20 cellular contexts compared by ENCODE assay signal in genomic region chr2:105634198-105634597, GRCh38.
DNase-seq lines count a peak whose midpoint lies in the region; ATAC-seq, FAIRE-seq and TF ChIP-seq lines count a peak whose summit lies in the region.
"Had no signal": no experiment of that assay in that cellular context is flagged by ENCODE, and none has a peak within 500 bp of the region (broad histone marks: within the 10 kb centered on the region; RNA-seq: fewer than 3 reads in every experiment).

No MANE protein-coding gene starts in this region.

- H3K9me1 ChIP-seq in K562 (ENCODE audit: control insufficient read depth, insufficient read depth, low read length): no peaks in the 10 kb centered on the region

- TF ChIP-seq POLR2A in A549 (IDR thresholded peaks at IDR 0.05; ENCODE audit: low read length): no peak
- TF ChIP-seq POLR2A in K562 (conservative IDR thresholded peaks at IDR 0.05): no peak
- no peak for TF ChIP-seq POLR2A in tibial nerve (IDR thresholded peaks at IDR 0.05)
- TF ChIP-seq POLR2A in ovary (IDR thresholded peaks at IDR 0.05): no peak

- no peaks in the 10 kb centered on the region for H3K9me3 Mint-ChIP-seq in HFFc6
- H3K9me3 Mint-ChIP-seq: CD8-positive, alpha-beta memory T cell had no signal

- H3K27ac ChIP-seq in A549: no peak overlapping the region
- H3K27ac ChIP-seq in K562 (ENCODE audit: extremely low read depth, low read depth, low read length): no peak overlapping the region
- H3K27ac ChIP-seq in psoas muscle: no peak overlapping the region
- H3K27ac ChIP-seq in tibial nerve: no peak overlapping the region
- no peak overlapping the region for H3K27ac ChIP-seq in ovary
- H3K27ac ChIP-seq: BLaER1 treated with 17β-estradiol and CSF1 and Interleukin-3, amounts not matched to agents 10 nM and 100 nM; RWPE1 had no signal

- H2AFZ ChIP-seq in K562 (ENCODE audit: low read depth, low read length): peak overlapping the region; percentile 25

- no peaks in the 10 kb centered on the region for H3K36me3 Mint-ChIP-seq in HFFc6 (ENCODE audit: low read depth)
- H3K36me3 Mint-ChIP-seq: CD8-positive, alpha-beta memory T cell had no signal

- H3K9ac ChIP-seq in K562 (ENCODE audit: insufficient read depth in 1 of 2, low read depth in 2 of 2, low read length in 2 of 2): no peak overlapping the region
- H3K9ac ChIP-seq: BLaER1 treated with 17β-estradiol and CSF1 and Interleukin-3, amounts not matched to agents 10 nM and 100 nM had no signal

- H3K4me3 Mint-ChIP-seq in HFFc6: no peak overlapping the region
- H3K4me3 Mint-ChIP-seq: CD8-positive, alpha-beta memory T cell had no signal

- H3K4me3 ChIP-seq in A549 (no peak overlapping the region), K562 (no peak overlapping the region), psoas muscle (no peak overlapping the region), tibial nerve (no peak overlapping the region), ovary (no peak overlapping the region)
- H3K4me3 ChIP-seq: BLaER1 treated with 17β-estradiol and CSF1 and Interleukin-3, amounts not matched to agents 10 nM and 100 nM had no signal

- H3K4me1 ChIP-seq in A549 (no peaks in the 10 kb centered on the region), K562 (replicated peaks in 1 of 2; ENCODE audit: control insufficient read depth in 2 of 2, insufficient read depth in 2 of 2, low read length in 2 of 2) (no peaks in the 10 kb centered on the region; a peak in 2 of 5 replicates), psoas muscle (no peaks in the 10 kb centered on the region), tibial nerve (peaks cover 0 to 13% (median 5%) of the 10 kb centered on the region in 4 donors), ovary (ENCODE audit: insufficient read depth) (no peaks in the 10 kb centered on the region)

- ATAC-seq in A549: peak; percentile 63 to 79; a peak in 4 of 6 replicates
- peak; percentile 86 for ATAC-seq in K562
- no peak for ATAC-seq in psoas muscle

- BruUV-seq in K562 (replicated peaks; lab: Mats Ljungman, UMichigan): no TSS peak

- TF ChIP-seq RAD21 in A549 (conservative IDR thresholded peaks at IDR 0.05 in 1 of 2, IDR thresholded peaks at IDR 0.05 in 1 of 2): no peak
- TF ChIP-seq RAD21 in K562 (CRISPR knock-in tag; conservative IDR thresholded peaks at IDR 0.05 in 1 of 2, IDR thresholded peaks at IDR 0.05 in 1 of 2): peak in 1 of 2 experiments; percentile 17; a peak in 1 of 4 replicates

- H3K4me2 ChIP-seq in A549: no peak overlapping the region
- no peak overlapping the region for H3K4me2 ChIP-seq in K562 (ENCODE audit: insufficient read depth, low read length)
- H3K4me2 ChIP-seq: BLaER1 treated with 17β-estradiol and CSF1 and Interleukin-3, amounts not matched to agents 10 nM and 100 nM had no signal

- H3K79me2 ChIP-seq in K562 (ENCODE audit: control insufficient read depth, insufficient read depth, low read length): no peaks in the 10 kb centered on the region

- H3K9me3 ChIP-seq in A549: no peaks in the 10 kb centered on the region
- H3K9me3 ChIP-seq in K562 (replicated peaks; ENCODE audit: control insufficient read depth, insufficient read depth, low read depth, low read length): no peaks in the 10 kb centered on the region
- H3K9me3 ChIP-seq in psoas muscle: no peaks in the 10 kb centered on the region
- no peaks in the 10 kb centered on the region for H3K9me3 ChIP-seq in tibial nerve
- no peaks in the 10 kb centered on the region for H3K9me3 ChIP-seq in ovary

- POLR2A ChIA-PET in A549 (lab: Yijun Ruan, JAX): no interaction called here
- POLR2A ChIA-PET in K562 (lab: Yijun Ruan, JAX): no interaction called here

- intact Hi-C loops in K562 (cut with micrococcal nuclease) (loop anchor here (5.0 kb wide), 1 partner anchor 57 kb away; no protein-coding TSS in a partner anchor), psoas muscle (cut with DNase I) (no loop called here), ovary (cut with DNase I) (no loop called here)

- 15% methylated on average over 7 of the region's 7 CpGs for WGBS in A549 (ENCODE audit: missing lambda C conversion rate)
- WGBS in K562 (ENCODE audit: insufficient coverage, low coverage, missing lambda C conversion rate): 6% methylated on average over 7 of the region's 7 CpGs
- WGBS in psoas muscle, 3 donors: 32 to 64% (median 43%) methylated on average over 7 of the region's 7 CpGs
- WGBS in tibial nerve, 2 donors: 51 to 61% methylated on average over 7 of the region's 7 CpGs
- WGBS in ovary, 3 donors: 35 to 58% (median 44%) methylated on average over 7 of the region's 7 CpGs

- no peak for TF ChIP-seq CTCF in A549 (IDR thresholded peaks at IDR 0.05)
- TF ChIP-seq CTCF in HFFc6 (IDR thresholded peaks at IDR 0.05): 0 out of 2 replicates have a peak, but pooled peaks have one; percentile 22
- peak in 2 of 3 experiments; percentile 25 to 36; a peak in 2 of 6 replicates for TF ChIP-seq CTCF in K562 (IDR thresholded peaks at IDR 0.05 in 2 of 3, conservative IDR thresholded peaks at IDR 0.05 in 1 of 3; ENCODE audit: insufficient read depth in 2 of 3, low read depth in 1 of 3, low read length in 3 of 3)
- TF ChIP-seq CTCF in psoas muscle (IDR thresholded peaks at IDR 0.05): no peak
- no peak for TF ChIP-seq CTCF in tibial nerve (IDR thresholded peaks at IDR 0.05)
- TF ChIP-seq CTCF in ovary (IDR thresholded peaks at IDR 0.05): no peak

- no peaks in the 10 kb centered on the region for H3K27me3 ChIP-seq in K562 (ENCODE audit: control insufficient read depth in 2 of 2, insufficient read depth in 2 of 2, low read length in 2 of 2)
- no peaks in the 10 kb centered on the region for H3K27me3 ChIP-seq in psoas muscle (ENCODE audit: insufficient read depth in 3 of 3, low read length in 2 of 3)
- no peaks in the 10 kb centered on the region for H3K27me3 ChIP-seq in tibial nerve
- H3K27me3 ChIP-seq in ovary: no peaks in the 10 kb centered on the region
- H3K27me3 ChIP-seq: BLaER1 treated with 17β-estradiol and CSF1 and Interleukin-3, amounts not matched to agents 10 nM and 100 nM had no signal

- FAIRE-seq in A549 (lab: Jason Lieb, UNC) (no peak), K562 (lab: Jason Lieb, UNC) (peak; percentile 57)
- FAIRE-seq: H1 had no signal

- TF ChIP-seq EP300 in A549 (IDR thresholded peaks at IDR 0.05) (no peak), K562 (IDR thresholded peaks at IDR 0.05; ENCODE audit: low read length) (no peak), tibial nerve (IDR thresholded peaks at IDR 0.05) (no peak), ovary (IDR thresholded peaks at IDR 0.05) (no peak)

- H4K20me1 ChIP-seq in K562 (replicated peaks; ENCODE audit: control insufficient read depth, insufficient read depth, low read length): no peaks in the 10 kb centered on the region
- H4K20me1 ChIP-seq: BLaER1 treated with 17β-estradiol and CSF1 and Interleukin-3, amounts not matched to agents 10 nM and 100 nM had no signal

- no peaks in the 10 kb centered on the region for H3K4me1 Mint-ChIP-seq in HFFc6 (ENCODE audit: low read depth)

- in situ Hi-C loops in K562 (cut with MboI): no loop called here

- CTCF ChIA-PET in A549 (lab: Yijun Ruan, JAX): interaction anchor here (0.8 to 1.4 kb wide), 2 partner anchors 16 to 37 kb away, joined by 3 read pairs; no protein-coding TSS in a partner anchor
- CTCF ChIA-PET in K562 (lab: Yijun Ruan, JAX; ENCODE audit: low intra/inter-chr PET ratio): no interaction called here

- peak in 1 of 2 experiments; percentile 13 for DNase-seq in A549 (ENCODE audit: low read depth in 1 of 2, low spot score in 1 of 2)
- no peak for DNase-seq in HFFc6
- DNase-seq in K562 (ENCODE audit: extremely low read depth in 1 of 4, low spot score in 3 of 4): peak in 1 of 4 experiments; percentile 18
- DNase-seq in islet precursor cell: peak; percentile 2
- no peak for DNase-seq in psoas muscle
- no peak for DNase-seq in tibial nerve (ENCODE audit: low spot score in 2 of 2)
- no peak for DNase-seq in ovary
- no peak for DNase-seq in HUDEP-2 (lab: John Stamatoyannopoulos, UW; ENCODE audit: unreplicated experiment in 76 of 76)
- DNase-seq: CD8-positive, alpha-beta memory T cell; DMS79; IMR-90; Karpas-422; NCI-H1436; NCI-H1930; NCI-H2171; NCI-H69; SIG-M5 had no signal

- H3K36me3 ChIP-seq in K562 (ENCODE audit: control insufficient read depth, insufficient read depth, low read length): no peaks in the 10 kb centered on the region
- no peaks in the 10 kb centered on the region for H3K36me3 ChIP-seq in psoas muscle (ENCODE audit: insufficient read depth in 1 of 2, low read depth in 1 of 2)
- no peaks in the 10 kb centered on the region for H3K36me3 ChIP-seq in tibial nerve
- no peaks in the 10 kb centered on the region for H3K36me3 ChIP-seq in ovary
- H3K36me3 ChIP-seq: BLaER1 treated with 17β-estradiol and CSF1 and Interleukin-3, amounts not matched to agents 10 nM and 100 nM had no signal

- H3K27ac Mint-ChIP-seq in HFFc6: no peak overlapping the region
- H3K27ac Mint-ChIP-seq: CD8-positive, alpha-beta memory T cell had no signal

- H3K27me3 Mint-ChIP-seq in HFFc6 (ENCODE audit: insufficient read depth): peaks cover 23% of the 10 kb centered on the region

TF ChIP-seq in A549, 52 proteins besides CTCF, POLR2A, EP300 and RAD21:
- no peak for TF ChIP-seq HDAC2 (IDR thresholded peaks at IDR 0.05)
- no peak for TF ChIP-seq ZSCAN20 (CRISPR knock-in tag; IDR thresholded peaks at IDR 0.05)
- TF ChIP-seq MAFK (IDR thresholded peaks at IDR 0.05; ENCODE audit: partially characterized antibody): peak; percentile 31
- no peak for TF ChIP-seq ZC3H11A (IDR thresholded peaks at IDR 0.05)

TF ChIP-seq in K562, 482 proteins besides CTCF, POLR2A, EP300 and RAD21 (continues in another document):
- peak; percentile 51; the same call in 1 of the 2 replicates for TF ChIP-seq C11orf30 (IDR thresholded peaks at IDR 0.05; ENCODE audit: low read depth)

Comparison
In these comparisons a context has a peak if more than half of its experiments do, and no peak if none do; other contexts are left out.
1. ATAC-seq: peak in A549 (2 of 2) and K562 (single experiment); none in psoas muscle (0 of 4).
2. CTCF ChIP-seq: peak in HFFc6 (single experiment) and K562 (2 of 3); none in A549 (single experiment), psoas muscle (single experiment), tibial nerve (0 of 5) and ovary (0 of 3).
3. Of the 35 proteins assayed by ChIP-seq in both K562 and A549: peak only in K562: CTCF; only in A549: MAFK; in both: none; in neither: 32; mixed calls (peak in some experiments, not most) for 1.